Comparison of ENCODE assay signal across 1 cellular context in the genomic region with DNA sequence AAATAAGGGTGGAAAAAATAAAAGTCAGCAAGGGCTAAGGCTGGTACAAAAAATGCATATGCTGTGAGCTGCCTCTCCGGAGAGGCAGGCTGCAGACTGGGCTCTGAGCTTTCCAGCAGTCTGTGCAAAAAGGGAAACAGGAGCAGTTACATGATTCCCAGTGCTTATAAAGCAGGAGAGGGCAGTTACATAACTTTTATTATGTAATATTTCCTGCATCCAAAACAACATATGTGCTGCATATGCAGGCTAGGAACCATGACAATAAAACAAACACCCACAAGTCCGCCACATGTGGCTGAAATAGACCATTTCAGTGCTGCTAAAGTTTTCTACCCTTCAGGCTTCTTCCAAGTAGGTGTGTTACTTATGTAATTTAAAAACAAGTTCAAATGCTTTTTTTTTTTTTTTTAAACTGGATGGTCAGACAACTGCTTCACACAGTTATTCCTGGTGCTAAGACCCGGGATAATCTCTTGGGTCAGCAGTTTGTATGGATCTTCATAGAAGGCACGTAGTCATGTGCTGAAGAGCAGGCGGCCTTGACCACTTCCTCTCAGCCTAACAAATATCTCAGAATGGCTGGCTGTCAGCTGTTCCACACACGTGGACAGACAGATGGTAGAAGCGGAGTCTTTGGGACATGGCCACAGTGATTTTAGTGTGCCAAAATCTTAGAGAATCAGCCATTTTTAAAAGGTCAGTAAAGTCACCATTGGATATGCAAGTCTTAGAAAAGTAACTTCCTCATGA.
TF ChIP-seq lines count a peak whose summit lies in the region.

No MANE protein-coding gene starts in this region.

TF ChIP-seq in GM23338, 12 proteins besides CTCF, POLR2A, EP300 and RAD21 (continued from another document):
- TF ChIP-seq, protein P1, sequence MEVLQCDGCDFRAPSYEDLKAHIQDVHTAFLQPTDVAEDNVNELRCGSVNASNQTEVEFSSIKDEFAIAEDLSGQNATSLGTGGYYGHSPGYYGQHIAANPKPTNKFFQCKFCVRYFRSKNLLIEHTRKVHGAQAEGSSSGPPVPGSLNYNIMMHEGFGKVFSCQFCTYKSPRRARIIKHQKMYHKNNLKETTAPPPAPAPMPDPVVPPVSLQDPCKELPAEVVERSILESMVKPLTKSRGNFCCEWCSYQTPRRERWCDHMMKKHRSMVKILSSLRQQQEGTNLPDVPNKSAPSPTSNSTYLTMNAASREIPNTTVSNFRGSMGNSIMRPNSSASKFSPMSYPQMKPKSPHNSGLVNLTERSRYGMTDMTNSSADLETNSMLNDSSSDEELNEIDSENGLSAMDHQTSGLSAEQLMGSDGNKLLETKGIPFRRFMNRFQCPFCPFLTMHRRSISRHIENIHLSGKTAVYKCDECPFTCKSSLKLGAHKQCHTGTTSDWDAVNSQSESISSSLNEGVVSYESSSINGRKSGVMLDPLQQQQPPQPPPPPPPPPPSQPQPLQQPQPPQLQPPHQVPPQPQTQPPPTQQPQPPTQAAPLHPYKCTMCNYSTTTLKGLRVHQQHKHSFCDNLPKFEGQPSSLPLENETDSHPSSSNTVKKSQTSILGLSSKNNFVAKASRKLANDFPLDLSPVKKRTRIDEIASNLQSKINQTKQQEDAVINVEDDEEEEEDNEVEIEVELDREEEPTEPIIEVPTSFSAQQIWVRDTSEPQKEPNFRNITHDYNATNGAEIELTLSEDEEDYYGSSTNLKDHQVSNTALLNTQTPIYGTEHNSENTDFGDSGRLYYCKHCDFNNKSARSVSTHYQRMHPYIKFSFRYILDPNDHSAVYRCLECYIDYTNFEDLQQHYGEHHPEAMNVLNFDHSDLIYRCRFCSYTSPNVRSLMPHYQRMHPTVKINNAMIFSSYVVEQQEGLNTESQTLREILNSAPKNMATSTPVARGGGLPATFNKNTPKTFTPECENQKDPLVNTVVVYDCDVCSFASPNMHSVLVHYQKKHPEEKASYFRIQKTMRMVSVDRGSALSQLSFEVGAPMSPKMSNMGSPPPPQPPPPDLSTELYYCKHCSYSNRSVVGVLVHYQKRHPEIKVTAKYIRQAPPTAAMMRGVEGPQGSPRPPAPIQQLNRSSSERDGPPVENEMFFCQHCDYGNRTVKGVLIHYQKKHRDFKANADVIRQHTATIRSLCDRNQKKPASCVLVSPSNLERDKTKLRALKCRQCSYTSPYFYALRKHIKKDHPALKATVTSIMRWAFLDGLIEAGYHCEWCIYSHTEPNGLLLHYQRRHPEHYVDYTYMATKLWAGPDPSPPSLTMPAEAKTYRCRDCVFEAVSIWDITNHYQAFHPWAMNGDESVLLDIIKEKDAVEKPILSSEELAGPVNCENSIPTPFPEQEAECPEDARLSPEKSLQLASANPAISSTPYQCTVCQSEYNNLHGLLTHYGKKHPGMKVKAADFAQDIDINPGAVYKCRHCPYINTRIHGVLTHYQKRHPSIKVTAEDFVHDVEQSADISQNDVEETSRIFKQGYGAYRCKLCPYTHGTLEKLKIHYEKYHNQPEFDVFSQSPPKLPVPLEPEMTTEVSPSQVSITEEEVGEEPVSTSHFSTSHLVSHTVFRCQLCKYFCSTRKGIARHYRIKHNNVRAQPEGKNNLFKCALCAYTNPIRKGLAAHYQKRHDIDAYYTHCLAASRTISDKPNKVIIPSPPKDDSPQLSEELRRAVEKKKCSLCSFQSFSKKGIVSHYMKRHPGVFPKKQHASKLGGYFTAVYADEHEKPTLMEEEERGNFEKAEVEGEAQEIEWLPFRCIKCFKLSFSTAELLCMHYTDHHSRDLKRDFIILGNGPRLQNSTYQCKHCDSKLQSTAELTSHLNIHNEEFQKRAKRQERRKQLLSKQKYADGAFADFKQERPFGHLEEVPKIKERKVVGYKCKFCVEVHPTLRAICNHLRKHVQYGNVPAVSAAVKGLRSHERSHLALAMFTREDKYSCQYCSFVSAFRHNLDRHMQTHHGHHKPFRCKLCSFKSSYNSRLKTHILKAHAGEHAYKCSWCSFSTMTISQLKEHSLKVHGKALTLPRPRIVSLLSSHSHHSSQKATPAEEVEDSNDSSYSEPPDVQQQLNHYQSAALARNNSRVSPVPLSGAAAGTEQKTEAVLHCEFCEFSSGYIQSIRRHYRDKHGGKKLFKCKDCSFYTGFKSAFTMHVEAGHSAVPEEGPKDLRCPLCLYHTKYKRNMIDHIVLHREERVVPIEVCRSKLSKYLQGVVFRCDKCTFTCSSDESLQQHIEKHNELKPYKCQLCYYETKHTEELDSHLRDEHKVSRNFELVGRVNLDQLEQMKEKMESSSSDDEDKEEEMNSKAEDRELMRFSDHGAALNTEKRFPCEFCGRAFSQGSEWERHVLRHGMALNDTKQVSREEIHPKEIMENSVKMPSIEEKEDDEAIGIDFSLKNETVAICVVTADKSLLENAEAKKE (CRISPR knock-in tag; IDR thresholded peaks at IDR 0.05) = no peak
- TF ChIP-seq ZNF114 (CRISPR knock-in tag; IDR thresholded peaks at IDR 0.05) (no peak), CREB1 (CRISPR knock-in tag; IDR thresholded peaks at IDR 0.05; ENCODE audit: low read depth) (no peak)
